ENCODE assay signal across 1 cellular context in genomic region chr16:10608687-10609409, GRCh38.
TF ChIP-seq lines count a peak whose summit lies in the region.

No MANE protein-coding gene starts in this region.

TF ChIP-seq in HepG2, 621 proteins besides CTCF, POLR2A, EP300 and RAD21 (continued from another document and continues in another):
- TF ChIP-seq BCL6 (CRISPR knock-in tag; IDR thresholded peaks at IDR 0.05) (no peak), KMT2B (CRISPR knock-in tag; IDR thresholded peaks at IDR 0.05) (no peak), ZNF143 (CRISPR knock-in tag; IDR thresholded peaks at IDR 0.05) (no peak), ZMYM3 (CRISPR knock-in tag; IDR thresholded peaks at IDR 0.05) (0 out of 2 replicates have a peak, but pooled peaks have one; percentile 3), ZNF503 (CRISPR knock-in tag; IDR thresholded peaks at IDR 0.05) (no peak), ZNF496 (CRISPR knock-in tag; IDR thresholded peaks at IDR 0.05; ENCODE audit: insufficient replicate concordance) (no peak), ZUFSP (CRISPR knock-in tag; IDR thresholded peaks at IDR 0.05; ENCODE audit: borderline replicate concordance) (no peak), THAP9 (CRISPR knock-in tag; IDR thresholded peaks at IDR 0.05; ENCODE audit: borderline replicate concordance) (0 out of 2 replicates have a peak, but pooled peaks have one; percentile 53), KDM3A (CRISPR knock-in tag; IDR thresholded peaks at IDR 0.05; ENCODE audit: low read depth) (no peak; the same call in 1 of the 2 replicates), MYC (CRISPR knock-in tag; IDR thresholded peaks at IDR 0.05; ENCODE audit: borderline replicate concordance) (no peak), REXO4 (CRISPR knock-in tag; IDR thresholded peaks at IDR 0.05; ENCODE audit: borderline replicate concordance) (no peak), PATZ1 (CRISPR knock-in tag; IDR thresholded peaks at IDR 0.05) (no peak), HMGXB4 (CRISPR knock-in tag; IDR thresholded peaks at IDR 0.05; ENCODE audit: borderline replicate concordance in 1 of 2, low read depth in 1 of 2) (no peak; a peak in 2 of 4 replicates), ETV6 (CRISPR knock-in tag; conservative IDR thresholded peaks at IDR 0.05) (no peak), ZKSCAN8 (CRISPR knock-in tag; IDR thresholded peaks at IDR 0.05; ENCODE audit: borderline replicate concordance) (no peak), ZNF569 (CRISPR knock-in tag; IDR thresholded peaks at IDR 0.05; ENCODE audit: borderline replicate concordance) (no peak), ZNF879 (CRISPR knock-in tag; IDR thresholded peaks at IDR 0.05) (no peak), MTERF4 (CRISPR knock-in tag; IDR thresholded peaks at IDR 0.05) (0 out of 2 replicates have a peak, but pooled peaks have one; percentile 52), RFX5 (IDR thresholded peaks at IDR 0.05; ENCODE audit: low read depth, low read length) (no peak), NR2F1 (CRISPR knock-in tag; IDR thresholded peaks at IDR 0.05) (no peak), GMEB1 (CRISPR knock-in tag; IDR thresholded peaks at IDR 0.05; ENCODE audit: borderline replicate concordance) (no peak), NCOR1 (IDR thresholded peaks at IDR 0.05; ENCODE audit: borderline replicate concordance, low read length) (no peak), MED13 (CRISPR knock-in tag; IDR thresholded peaks at IDR 0.05) (no peak), BRF2 (CRISPR knock-in tag; IDR thresholded peaks at IDR 0.05) (no peak), NBN (conservative IDR thresholded peaks at IDR 0.05) (no peak), HDAC6 (IDR thresholded peaks at IDR 0.05; ENCODE audit: low read depth, low read length) (no peak), ZNF431 (CRISPR knock-in tag; IDR thresholded peaks at IDR 0.05; ENCODE audit: borderline replicate concordance, low read depth) (no peak), ZNF546 (CRISPR knock-in tag; conservative IDR thresholded peaks at IDR 0.05) (no peak), HNF4G (IDR thresholded peaks at IDR 0.05; ENCODE audit: borderline replicate concordance, low read depth, low read length) (no peak), HNF4G (CRISPR knock-in tag; IDR thresholded peaks at IDR 0.05; ENCODE audit: borderline replicate concordance, low read depth) (no peak), BATF2 (CRISPR knock-in tag; IDR thresholded peaks at IDR 0.05) (0 out of 2 replicates have a peak, but pooled peaks have one; percentile 53), MAFG (CRISPR knock-in tag; IDR thresholded peaks at IDR 0.05) (no peak), ZNF615 (CRISPR knock-in tag; IDR thresholded peaks at IDR 0.05; ENCODE audit: borderline replicate concordance) (no peak), RFX3 (CRISPR knock-in tag; IDR thresholded peaks at IDR 0.05) (no peak), FOXC1 (CRISPR knock-in tag; IDR thresholded peaks at IDR 0.05; ENCODE audit: borderline replicate concordance) (no peak), ZNF570 (CRISPR knock-in tag; IDR thresholded peaks at IDR 0.05; ENCODE audit: borderline replicate concordance) (no peak), ZNF441 (CRISPR knock-in tag; IDR thresholded peaks at IDR 0.05; ENCODE audit: borderline replicate concordance) (no peak), DNMT3B (CRISPR knock-in tag; conservative IDR thresholded peaks at IDR 0.05) (no peak), SIN3A (IDR thresholded peaks at IDR 0.05; ENCODE audit: borderline replicate concordance, low read depth, low read length) (no peak), MAX (IDR thresholded peaks at IDR 0.05) (peak; percentile 64; the same call in 1 of the 2 replicates), DDIT3 (CRISPR knock-in tag; IDR thresholded peaks at IDR 0.05) (no peak), TOPORS (CRISPR knock-in tag; IDR thresholded peaks at IDR 0.05) (no peak), NR2F6 (IDR thresholded peaks at IDR 0.05) (no peak), NR2F6 (CRISPR knock-in tag; IDR thresholded peaks at IDR 0.05) (no peak), ZBTB37 (CRISPR knock-in tag; IDR thresholded peaks at IDR 0.05) (no peak), ZNF616 (CRISPR knock-in tag; IDR thresholded peaks at IDR 0.05; ENCODE audit: low read depth) (0 out of 2 replicates have a peak, but pooled peaks have one; percentile 27), ZNF232 (CRISPR knock-in tag; IDR thresholded peaks at IDR 0.05; ENCODE audit: borderline replicate concordance) (0 out of 2 replicates have a peak, but pooled peaks have one; percentile 15), TARDBP (CRISPR knock-in tag; IDR thresholded peaks at IDR 0.05) (no peak), HMG20A (CRISPR knock-in tag; IDR thresholded peaks at IDR 0.05; ENCODE audit: borderline replicate concordance) (no peak), MXD1 (CRISPR knock-in tag; IDR thresholded peaks at IDR 0.05) (no peak)
